1 cellular context compared by ENCODE assay signal in genomic region chr11:16997624-16998023, GRCh38.
TF ChIP-seq lines count a peak whose summit lies in the region.

No MANE protein-coding gene starts in this region.

TF ChIP-seq in GM12891, 5 proteins besides CTCF, POLR2A, EP300 and RAD21:
- no peak for TF ChIP-seq PAX5 (IDR thresholded peaks at IDR 0.05; ENCODE audit: insufficient read depth, low read length, severe bottlenecking)
- TF ChIP-seq POLR2AphosphoS5 (IDR thresholded peaks at IDR 0.05; ENCODE audit: low read depth, low read length): no peak
- TF ChIP-seq POU2F2 (IDR thresholded peaks at IDR 0.05; ENCODE audit: low read depth, low read length): no peak
- no peak for TF ChIP-seq TAF1 (IDR thresholded peaks at IDR 0.05; ENCODE audit: low read depth, low read length)
- TF ChIP-seq SPI1 (IDR thresholded peaks at IDR 0.05; ENCODE audit: low read depth, low read length): no peak
